Comparison of ENCODE assay signal across 14 cellular contexts in the genomic region with DNA sequence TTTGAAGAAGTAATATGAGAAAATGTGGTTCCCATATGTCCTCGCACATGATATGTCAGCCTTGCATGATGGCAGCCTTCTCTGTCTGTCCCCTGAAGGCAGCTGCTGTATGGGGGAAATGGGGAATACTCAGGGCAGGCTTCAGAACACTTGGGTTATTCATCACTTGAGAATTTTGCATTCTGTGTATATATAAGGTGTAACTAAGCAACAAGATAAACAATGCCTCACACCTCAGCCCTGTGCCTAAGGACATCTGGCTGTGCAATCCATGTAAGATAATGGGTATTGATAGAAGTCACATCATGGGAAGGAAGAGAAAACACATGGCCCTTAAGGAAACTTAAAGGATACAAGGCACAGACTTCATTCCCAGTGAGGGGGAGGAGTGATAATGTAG. TPM values are rescaled to one million over a fixed set of nuclear protein-coding genes. Genes with fewer than 3 reads are reported as not detected.
DNase-seq lines count a peak whose midpoint lies in the region; ATAC-seq, FAIRE-seq and TF ChIP-seq lines count a peak whose summit lies in the region.
"Had no signal": no experiment of that assay in that cellular context is flagged by ENCODE, and none has a peak within 500 bp of the region (broad histone marks: within the 10 kb centered on the region; RNA-seq: fewer than 3 reads in every experiment).

No MANE protein-coding gene starts in this region.

- no peak for TF ChIP-seq CTCF in AG04450 (IDR thresholded peaks at IDR 0.05; ENCODE audit: low read depth, low read length)
- TF ChIP-seq CTCF in brain microvascular endothelial cell (IDR thresholded peaks at IDR 0.05; ENCODE audit: low read depth, low read length, missing control alignments) = no peak

- CTCF ChIA-PET in AG04450 (lab: Charles Lee) = interaction anchor here (0.7 kb wide), 1 partner anchor 102 kb away, joined by 3 read pairs; no protein-coding TSS in a partner anchor

- ATAC-seq in HG03108 (IDR thresholded peaks at IDR 0.05; ENCODE audit: unreplicated experiment) = no peak
- ATAC-seq: activated CD8-positive, alpha-beta memory T cell treated with anti-CD3 and anti-CD28 coated beads, Interleukin-2, amount 10 ng/mL, durations not matched to agents 7 days and 5 days; effector memory CD8-positive, alpha-beta T cell; Right ventricle myocardium inferior; upper lobe of right lung had no signal

- H3K36me3 ChIP-seq in brain microvascular endothelial cell (replicated peaks) = no peaks in the 10 kb centered on the region
- H3K36me3 ChIP-seq: upper lobe of right lung had no signal

- H3K9me3 ChIP-seq in AG04450 (ENCODE audit: control insufficient read depth, insufficient read depth, low read length) = no peaks in the 10 kb centered on the region
- H3K9me3 ChIP-seq: upper lobe of right lung had no signal

- H3K27ac ChIP-seq in AG04450 (ENCODE audit: low read depth, low read length) (no peak overlapping the region), brain microvascular endothelial cell (no peak overlapping the region)
- H3K27ac ChIP-seq: upper lobe of right lung had no signal

- POLR2A ChIA-PET in AG04450 (lab: Yijun Ruan, JAX) = no interaction called here

- H3K4me3 ChIP-seq in AG04450 (ENCODE audit: low read depth, low read length) (no peak overlapping the region), brain microvascular endothelial cell (ENCODE audit: low read depth, low read length) (no peak overlapping the region)
- H3K4me3 ChIP-seq: upper lobe of right lung had no signal

- in situ Hi-C loops in brain microvascular endothelial cell (cut with HindIII; ENCODE audit: low pct_ligation_motif_present, low sequenced_read_pairs) = no loop called here

- no peaks in the 10 kb centered on the region for H3K27me3 ChIP-seq in AG04450 (ENCODE audit: control insufficient read depth, insufficient read depth, low read length)
- H3K27me3 ChIP-seq in brain microvascular endothelial cell (replicated peaks) = no peaks in the 10 kb centered on the region
- H3K27me3 ChIP-seq: upper lobe of right lung had no signal

- DNase-seq in AG04450 (ENCODE audit: low read depth, low spot score) (peak; percentile 46), HTR-8/SVneo (ENCODE audit: insufficient read length, low spot score) (peak; percentile 1), brain microvascular endothelial cell (peak; percentile 81), kidney glomerular epithelial cell (lab: John Stamatoyannopoulos, UW) (peak; percentile 15), Ammon's horn (ENCODE audit: low spot score) (no peak), NCI-H146 treated with DMSO at 0.1 percent for 48 hours (lab: John Stamatoyannopoulos, UW; ENCODE audit: unreplicated experiment) (no peak), NCI-H510A (lab: John Stamatoyannopoulos, UW) (no peak)
- DNase-seq: activated CD8-positive, alpha-beta memory T cell treated with anti-CD3 and anti-CD28 coated beads, Interleukin-2, amount 10 ng/mL, durations not matched to agents 7 days and 5 days; DMS79 treated with DMSO at 0.1 percent for 48 hours; effector memory CD8-positive, alpha-beta T cell; naive B cell; upper lobe of right lung had no signal

- no peak for FAIRE-seq in HTR-8/SVneo (lab: Jason Lieb, UNC)

RNA-seq across cellular contexts. Expression of a gene that starts 52.4 kb away (rescaled TPM):
- polyA plus RNA-seq in AG04450 (2011; rRNA removed) = 1.4 and 1.9 TPM in 2 replicates
- polyA minus RNA-seq in AG04450 (2011; rRNA and poly(A)+ RNA removed) = 0.97 and 1.2 TPM in 2 replicates

Comparison
In these comparisons a context has a peak if more than half of its experiments do, and no peak if none do; other contexts are left out.
1. DNase-seq: peak in AG04450 (single experiment), HTR-8/SVneo (single experiment), brain microvascular endothelial cell (single experiment) and kidney glomerular epithelial cell (single experiment); none in Ammon's horn (single experiment), NCI-H146 treated with DMSO at 0.1 percent for 48 hours (single experiment) and NCI-H510A (single experiment).